In the genomic region with DNA sequence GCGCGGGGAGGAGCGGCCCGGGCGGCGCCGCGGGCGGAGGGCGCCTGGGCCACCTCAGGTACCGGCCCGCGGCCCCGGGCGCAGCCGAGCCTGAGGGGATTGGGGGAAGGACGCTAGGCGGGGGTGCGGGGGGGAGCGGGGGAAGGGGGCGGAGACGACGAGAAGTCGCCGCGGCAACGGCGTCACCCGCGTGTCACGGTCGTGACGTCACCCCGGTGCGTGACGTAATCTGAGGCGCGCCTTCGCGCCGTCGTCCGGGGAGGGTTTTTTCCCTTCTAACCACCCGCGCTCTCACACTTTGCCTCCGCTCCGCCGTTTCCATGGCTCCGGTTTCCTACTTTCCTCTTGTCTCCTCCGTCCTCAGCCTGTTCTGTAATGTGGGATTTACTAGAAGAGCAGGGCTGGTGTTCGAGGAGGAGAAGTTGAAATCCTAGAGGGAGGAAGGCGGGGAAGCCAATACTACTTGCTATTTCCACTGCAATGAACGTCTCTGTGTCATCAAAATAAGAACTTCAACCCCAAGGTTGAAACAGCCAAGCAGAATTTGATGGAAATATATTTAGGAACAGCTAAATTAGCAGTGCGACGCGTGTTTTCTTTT, we compare ENCODE assay signal across 8 cellular contexts. TPM values are rescaled to one million over a fixed set of nuclear protein-coding genes. Genes with fewer than 3 reads are reported as not detected.
DNase-seq lines count a peak whose midpoint lies in the region; ATAC-seq and TF ChIP-seq lines count a peak whose summit lies in the region.

TSS of gene BRAF (minus strand) at position 109 of the 601 bp plus-strand sequence. CDS start 226 bp downstream, outside the sequence.

- peaks cover 24% of the 10 kb centered on the region for H3K4me1 Mint-ChIP-seq in activated naive CD8-positive, alpha-beta T cell (ENCODE audit: low read depth)

- H3K27me3 Mint-ChIP-seq in activated naive CD8-positive, alpha-beta T cell: no peaks in the 10 kb centered on the region

- ATAC-seq in HG02610 (IDR thresholded peaks at IDR 0.05; ENCODE audit: unreplicated experiment) (peak; percentile 61), omental fat pad (ENCODE audit: low FRiP score) (peak; percentile 90)

- peak within 1 kb of the TSS; percentile 98 for H3K4me3 ChIP-seq in GM08714 (ENCODE audit: low read length)

- H3K27ac Mint-ChIP-seq in activated naive CD8-positive, alpha-beta T cell: peak within 1 kb of the TSS; percentile 98

- peak within 1 kb of the TSS; percentile 95 for H3K4me3 Mint-ChIP-seq in activated naive CD8-positive, alpha-beta T cell

- TF ChIP-seq CTCF in omental fat pad (IDR thresholded peaks at IDR 0.05): no peak

- peaks cover 7% of the 10 kb centered on the region for H3K9me3 Mint-ChIP-seq in activated naive CD8-positive, alpha-beta T cell (ENCODE audit: low read depth)

- peaks cover 2% of the 10 kb centered on the region for H3K36me3 Mint-ChIP-seq in activated naive CD8-positive, alpha-beta T cell

- peak within 1 kb of the TSS; percentile 91 for H3K27ac ChIP-seq in temporal lobe (ENCODE audit: low read depth, low read length)

- DNase-seq in NCI-H1092 treated with DMSO at 0.1 percent for 48 hours (lab: John Stamatoyannopoulos, UW): peak; percentile 88
- peak; percentile 66 for DNase-seq in SKM-1 treated with dmso at 0.1 percent for 144 hours (lab: John Stamatoyannopoulos, UW; ENCODE audit: unreplicated experiment)
- DNase-seq in glomerular visceral epithelial cell (ENCODE audit: extremely low spot score): peak; percentile 81
- peak; percentile 87 for DNase-seq in omental fat pad (ENCODE audit: low spot score)

RNA-seq across cellular contexts. Expression of gene BRAF, which starts in this region (rescaled TPM):
- total RNA-seq in omental fat pad: 10 to 100 TPM; 35.7 to 60.0 (median 40.7) TPM
- 72.5 TPM for total RNA-seq in temporal lobe

Comparison
In these comparisons a context has a peak if more than half of its experiments do, and no peak if none do; other contexts are left out.
1. Peak in every context shown above with its lines: DNase-seq, ATAC-seq, H3K4me3 ChIP-seq and H3K27ac ChIP-seq.